In the genomic region with DNA sequence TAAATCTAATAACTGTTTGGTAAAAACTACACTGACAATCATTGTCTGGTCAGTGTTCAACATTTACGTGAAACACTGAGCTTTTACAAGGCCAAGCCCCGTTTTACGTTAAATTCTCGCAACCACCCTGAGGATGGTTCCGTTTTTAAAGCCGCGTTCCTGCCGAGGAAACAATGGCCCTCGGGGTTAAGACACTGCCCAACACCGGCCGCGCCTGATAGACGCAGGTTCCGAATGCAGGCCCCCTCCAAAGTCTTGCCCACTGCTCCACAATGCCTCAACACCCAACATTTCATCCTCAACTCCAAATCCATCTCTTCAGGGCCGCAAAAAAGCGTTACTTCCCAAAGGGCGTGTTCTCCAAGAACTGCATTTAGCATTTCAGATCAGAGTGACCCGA, we compare ENCODE assay signal across 10 cellular contexts. TPM values are rescaled to one million over a fixed set of nuclear protein-coding genes. Genes with fewer than 3 reads are reported as not detected.
DNase-seq lines count a peak whose midpoint lies in the region; ATAC-seq and TF ChIP-seq lines count a peak whose summit lies in the region.
"Had no signal": no experiment of that assay in that cellular context is flagged by ENCODE, and none has a peak within 500 bp of the region (broad histone marks: within the 10 kb centered on the region; RNA-seq: fewer than 3 reads in every experiment).

No MANE protein-coding gene starts in this region.

- peaks cover 21% of the 10 kb centered on the region for H3K4me1 Mint-ChIP-seq in WTC11

- H3K27ac Mint-ChIP-seq in WTC11, result peak overlapping the region; percentile 21; the same call in 1 of the 2 replicates

- H3K36me3 ChIP-seq in iPS-18a (ENCODE audit: control insufficient read depth, low read depth, low read length) (peaks cover 20% of the 10 kb centered on the region), stomach (peaks cover 7 to 19% (median 18%) of the 10 kb centered on the region in 4 donors), transverse colon (peaks cover 0 to 8% (median 0%) of the 10 kb centered on the region in 4 donors)

- H3K27me3 Mint-ChIP-seq in WTC11 (ENCODE audit: low read depth), result no peaks in the 10 kb centered on the region

- no peak for ATAC-seq in WTC11

- H3K36me3 Mint-ChIP-seq in WTC11, result peaks cover 25% of the 10 kb centered on the region

- H3K4me3 Mint-ChIP-seq in WTC11, result no peak overlapping the region

- DNase-seq in NOMO-1 (lab: John Stamatoyannopoulos, UW; ENCODE audit: unreplicated experiment in 2 of 2) (peak; percentile 51 to 60), NOMO-1 treated with dmso at 0.1 percent for 144 hours (lab: John Stamatoyannopoulos, UW; ENCODE audit: unreplicated experiment) (no peak), WTC11 (ENCODE audit: low spot score) (no peak), stomach (no peak), transverse colon (no peak), cortex of kidney (lab: John Stamatoyannopoulos, UW) (no peak), NCI-H69 (lab: John Stamatoyannopoulos, UW) (no peak)
- DNase-seq: activated CD4-positive, alpha-beta T cell treated with anti-CD3 and anti-CD28 coated beads, Interleukin-2, amount 50 U/mL, for 4 hours; NCI-H1436 had no signal

- H3K27ac ChIP-seq in iPS-18a (ENCODE audit: low read length), result no peak overlapping the region
- H3K27ac ChIP-seq in stomach, result no peak overlapping the region
- H3K27ac ChIP-seq in transverse colon, result no peak overlapping the region

- peaks cover 14% of the 10 kb centered on the region for H3K9me3 Mint-ChIP-seq in WTC11

- H3K9me3 ChIP-seq in iPS-18a (ENCODE audit: control insufficient read depth, low read depth, low read length), result no peaks in the 10 kb centered on the region
- H3K9me3 ChIP-seq in stomach, result no peaks in the 10 kb centered on the region
- H3K9me3 ChIP-seq in transverse colon, result no peaks in the 10 kb centered on the region

- TF ChIP-seq EP300 in stomach (IDR thresholded peaks at IDR 0.05) (no peak), transverse colon (IDR thresholded peaks at IDR 0.05; ENCODE audit: low read depth) (no peak)

- TF ChIP-seq POLR2A in stomach (IDR thresholded peaks at IDR 0.05), result no peak
- TF ChIP-seq POLR2A in transverse colon (IDR thresholded peaks at IDR 0.05), result no peak

- intact Hi-C loops in stomach (cut with DNase I; ENCODE audit: low total_unique reads), result no loop called here
- intact Hi-C loops in transverse colon (cut with DNase I; ENCODE audit: low total_unique reads), result no loop called here

- H3K27me3 ChIP-seq in iPS-18a (ENCODE audit: control insufficient read depth, insufficient read depth, low read length) (no peaks in the 10 kb centered on the region), stomach (no peaks in the 10 kb centered on the region), transverse colon (no peaks in the 10 kb centered on the region)

- in situ Hi-C loops in transverse colon (cut with MboI; ENCODE audit: low pct_ligation_motif_present in 1 of 4, low pct_unique_long_range_greater_than_20kb in 1 of 4, low sequenced_read_pairs in 3 of 4), result no loop called here

- H3K9ac ChIP-seq in iPS-18a (ENCODE audit: low read length), result peak overlapping the region; percentile 98

- no peak for TF ChIP-seq CTCF in WTC11 (IDR thresholded peaks at IDR 0.05)
- no peak for TF ChIP-seq CTCF in stomach (IDR thresholded peaks at IDR 0.05)
- TF ChIP-seq CTCF in transverse colon (IDR thresholded peaks at IDR 0.05), result no peak

- H3K4me3 ChIP-seq in iPS-18a (ENCODE audit: low read length), result peak overlapping the region; percentile 75
- H3K4me3 ChIP-seq in stomach, result peak overlapping the region; percentile 71 to 95 (median 72)
- peak overlapping the region in 2 of 4 donors; percentile 70 to 82 for H3K4me3 ChIP-seq in transverse colon

- POLR2A ChIA-PET in WTC11 (lab: Charles Lee), result interaction anchor here (0.9 kb wide), 1 partner anchor 16 kb away, joined by 3 read pairs; no protein-coding TSS in a partner anchor

- H3K4me1 ChIP-seq in iPS-18a (ENCODE audit: control insufficient read depth, low read depth, low read length), result no peaks in the 10 kb centered on the region
- peaks cover 17 to 32% (median 29%) of the 10 kb centered on the region in 4 donors for H3K4me1 ChIP-seq in stomach
- H3K4me1 ChIP-seq in transverse colon, result peaks cover 7 to 19% (median 15%) of the 10 kb centered on the region in 4 donors

- 59 to 73% (median 62%) methylated on average over 18 of the region's 18 CpGs for WGBS in stomach, 5 donors
- 56 to 66% methylated on average over 11 to 18 of the region's 18 CpGs for WGBS in transverse colon (ENCODE audit: low coverage in 1 of 2), 2 donors

- CTCF ChIA-PET in WTC11 (lab: Charles Lee), result no interaction called here

TF ChIP-seq in WTC11, 78 proteins besides CTCF, POLR2A, EP300 and RAD21:
- TF ChIP-seq SMAD4 (CRISPR knock-in tag; IDR thresholded peaks at IDR 0.05) (no peak), TEAD1 (CRISPR knock-in tag; IDR thresholded peaks at IDR 0.05) (no peak), IRF2 (CRISPR knock-in tag; IDR thresholded peaks at IDR 0.05; ENCODE audit: borderline replicate concordance, low read depth) (no peak), OVOL2 (CRISPR knock-in tag; IDR thresholded peaks at IDR 0.05; ENCODE audit: borderline replicate concordance) (no peak), ERG (CRISPR knock-in tag; IDR thresholded peaks at IDR 0.05) (no peak), ETV6 (CRISPR knock-in tag; IDR thresholded peaks at IDR 0.05) (no peak), E2F5 (CRISPR knock-in tag; IDR thresholded peaks at IDR 0.05) (no peak), ZNF317 (CRISPR knock-in tag; IDR thresholded peaks at IDR 0.05; ENCODE audit: borderline replicate concordance, low read depth) (no peak), ELF4 (CRISPR knock-in tag; IDR thresholded peaks at IDR 0.05; ENCODE audit: low read depth) (no peak)
TF ChIP-seq in WTC11: peak in this region for 0.

RNA-seq across cellular contexts. Expression of gene SNRPF, which starts 1.0 kb away (rescaled TPM):
- total RNA-seq in WTC11 (2021) (70.7 to 75.8 TPM (median 74.9 TPM) in 3 replicates), stomach (10 to 100 TPM in 3 of 5 donors, not detected in 2; 10.9 to 34.8 (median 22.4) TPM), transverse colon (1 to 10 TPM in 2 of 4 donors, not detected in 2; 4.8 to 8.3 TPM)
- polyA plus RNA-seq in stomach, result 10 to 100 TPM; 27.5 to 55.4 (median 44.1) TPM

Comparison
In these comparisons a context has a peak if more than half of its experiments do, and no peak if none do; other contexts are left out.
1. DNase-seq: peak in NOMO-1 (2 of 2); none in NOMO-1 treated with dmso at 0.1 percent for 144 hours (single experiment), WTC11 (single experiment), stomach (single experiment), transverse colon (single experiment), cortex of kidney (single experiment) and NCI-H69 (single experiment).